ENCODE assay signal across 8 cellular contexts in the genomic region with DNA sequence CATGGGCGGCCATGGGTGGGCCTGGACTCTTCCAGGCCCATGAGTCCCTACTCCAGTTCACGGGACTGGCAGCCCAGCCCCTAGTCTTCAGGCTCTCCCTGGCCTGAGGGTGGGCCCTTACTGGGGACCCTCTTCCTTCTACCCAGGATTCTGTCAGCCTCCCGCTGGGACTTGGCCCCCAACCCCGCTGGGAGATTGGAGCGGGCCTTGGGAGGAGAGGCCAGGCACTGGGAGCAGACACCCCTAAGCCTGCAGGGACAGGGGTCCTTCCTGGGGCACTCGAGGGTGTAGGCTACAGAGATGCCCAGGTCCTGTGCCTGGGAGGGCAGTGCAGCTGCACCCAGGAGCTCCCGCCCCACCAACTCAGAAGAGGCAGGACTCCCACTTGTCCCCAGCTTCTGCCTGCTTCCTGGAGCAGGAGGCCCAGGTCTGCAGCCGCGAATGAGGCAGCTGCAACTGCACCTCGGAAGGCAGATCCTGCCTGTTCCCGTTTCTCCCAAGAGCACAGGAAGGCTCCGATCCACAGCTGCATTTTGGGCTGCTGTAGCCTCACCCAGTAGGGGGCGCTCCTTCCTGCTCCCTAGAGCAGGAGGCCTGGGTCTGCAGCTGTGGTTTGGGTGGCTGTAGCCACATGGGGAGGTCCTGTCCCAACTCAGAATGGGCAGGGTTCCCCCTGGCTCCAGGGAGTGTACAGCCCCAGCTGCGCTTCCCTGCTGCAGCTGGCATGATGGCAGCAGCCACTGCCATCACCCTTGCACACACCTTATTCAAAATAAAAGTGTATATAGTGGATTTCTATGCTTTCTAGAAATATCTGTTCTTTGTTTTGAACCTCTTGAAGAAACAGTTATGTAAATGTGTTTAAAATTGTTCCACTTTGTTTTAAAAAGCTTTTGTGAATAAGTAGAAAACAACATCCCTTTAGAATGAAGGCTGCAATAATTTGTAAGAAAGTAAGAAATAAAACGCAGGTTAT. TPM values are rescaled to one million over a fixed set of nuclear protein-coding genes. Genes with fewer than 3 reads are reported as not detected.
A peak's percentile ranks its signal among the peaks of the same experiment; 100 is the strongest.
DNase-seq lines count a peak whose midpoint lies in the region; ATAC-seq, FAIRE-seq and TF ChIP-seq lines count a peak whose summit lies in the region.

No MANE protein-coding gene starts in this region.

- POLR2A ChIA-PET in activated CD8-positive, alpha-beta T cell treated with anti-CD3 and anti-CD28 coated beads, Interleukin-2, amount 10 ng/mL, durations not matched to agents 7 days and 5 days (lab: Charles Lee) = no interaction called here

- CTCF ChIA-PET in activated CD8-positive, alpha-beta T cell treated with anti-CD3 and anti-CD28 coated beads, Interleukin-2, amount 10 ng/mL, durations not matched to agents 7 days and 5 days (lab: Charles Lee) = interaction anchor here (0.6 to 4.8 kb wide), 15 partner anchors 10 to 114 kb away, joined by 3 to 46 read pairs (median 5); no protein-coding TSS in a partner anchor

- no peak overlapping the region for H3K27ac Mint-ChIP-seq in activated CD8-positive, alpha-beta T cell treated with anti-CD3 and anti-CD28 coated beads, Interleukin-2, amount 10 ng/mL, durations not matched to agents 7 days and 5 days

- H3K4me3 Mint-ChIP-seq in activated CD8-positive, alpha-beta T cell treated with anti-CD3 and anti-CD28 coated beads, Interleukin-2, amount 10 ng/mL, durations not matched to agents 7 days and 5 days = no peak overlapping the region

- H3K9me3 ChIP-seq in small intestine (ENCODE audit: control insufficient read depth, low read depth) = no peaks in the 10 kb centered on the region

- ATAC-seq in activated CD8-positive, alpha-beta T cell treated with anti-CD3 and anti-CD28 coated beads, Interleukin-2, amount 10 ng/mL, durations not matched to agents 7 days and 5 days = no peak
- no peak for ATAC-seq in GM21447 (IDR thresholded peaks at IDR 0.05; ENCODE audit: unreplicated experiment)

- no peaks in the 10 kb centered on the region for H3K36me3 Mint-ChIP-seq in activated CD8-positive, alpha-beta T cell treated with anti-CD3 and anti-CD28 coated beads, Interleukin-2, amount 10 ng/mL, durations not matched to agents 7 days and 5 days (ENCODE audit: low read depth)

- TF ChIP-seq CTCF in fibroblast of mammary gland (conservative IDR thresholded peaks at IDR 0.05; ENCODE audit: control insufficient read depth, insufficient read depth, low read depth, low read length) = peak; percentile 56

- no peak overlapping the region for H3K27ac ChIP-seq in small intestine (ENCODE audit: low read depth in 1 of 2, low read length in 1 of 2)

- H3K4me1 Mint-ChIP-seq in activated CD8-positive, alpha-beta T cell treated with anti-CD3 and anti-CD28 coated beads, Interleukin-2, amount 10 ng/mL, durations not matched to agents 7 days and 5 days (ENCODE audit: low read depth) = no peaks in the 10 kb centered on the region

- peaks cover 34% of the 10 kb centered on the region for H3K27me3 Mint-ChIP-seq in activated CD8-positive, alpha-beta T cell treated with anti-CD3 and anti-CD28 coated beads, Interleukin-2, amount 10 ng/mL, durations not matched to agents 7 days and 5 days (ENCODE audit: low read depth)

- H3K4me3 ChIP-seq in fibroblast of mammary gland (ENCODE audit: control insufficient read depth, low read depth, low read length) (no peak overlapping the region), small intestine (ENCODE audit: low read depth in 1 of 2, low read length in 2 of 2) (no peak overlapping the region)

- no peaks in the 10 kb centered on the region for H3K4me1 ChIP-seq in small intestine (ENCODE audit: control insufficient read depth in 2 of 2, insufficient read depth in 1 of 2, low read depth in 1 of 2, low read length in 1 of 2)

- peak; percentile 5 for DNase-seq in COR-L47 (lab: John Stamatoyannopoulos, UW)
- peak; percentile 18 to 21 for DNase-seq in Kasumi-1 (lab: John Stamatoyannopoulos, UW)
- DNase-seq in activated CD8-positive, alpha-beta T cell treated with anti-CD3 and anti-CD28 coated beads, Interleukin-2, amount 10 ng/mL, durations not matched to agents 7 days and 5 days = peak; percentile 48
- DNase-seq in fibroblast of mammary gland (ENCODE audit: low read depth) = no peak
- peak; percentile 21 for DNase-seq in small intestine
- no peak for DNase-seq in LoVo (ENCODE audit: low spot score)
- no peak for DNase-seq in pons (ENCODE audit: low spot score)

- WGBS in small intestine, 3 donors = 53 to 59% (median 54%) methylated on average over 15 of the region's 15 CpGs

- H3K36me3 ChIP-seq in small intestine (ENCODE audit: control insufficient read depth in 2 of 2, insufficient read depth in 2 of 2, low read length in 2 of 2) = no peaks in the 10 kb centered on the region

- peaks cover 0 to 3% of the 10 kb centered on the region in 2 donors for H3K27me3 ChIP-seq in small intestine (ENCODE audit: control insufficient read depth in 2 of 2, insufficient read depth in 2 of 2, low read length in 2 of 2)

- no peaks in the 10 kb centered on the region for H3K9me3 Mint-ChIP-seq in activated CD8-positive, alpha-beta T cell treated with anti-CD3 and anti-CD28 coated beads, Interleukin-2, amount 10 ng/mL, durations not matched to agents 7 days and 5 days (ENCODE audit: insufficient read depth)

- FAIRE-seq in small intestine (lab: Jason Lieb, UNC) = no peak

RNA-seq across cellular contexts. Expression of a gene that starts 46.8 kb away (rescaled TPM):
- not detected for total RNA-seq in activated CD8-positive, alpha-beta T cell treated with anti-CD3 and anti-CD28 coated beads, Interleukin-2, amount 10 ng/mL, durations not matched to agents 7 days and 5 days
- not detected for polyA plus RNA-seq in small intestine

Comparison
In these comparisons a context has a peak if more than half of its experiments do, and no peak if none do; other contexts are left out.
1. DNase-seq: peak in COR-L47 (single experiment), Kasumi-1 (2 of 2), activated CD8-positive, alpha-beta T cell treated with anti-CD3 and anti-CD28 coated beads, Interleukin-2, amount 10 ng/mL, durations not matched to agents 7 days and 5 days (single experiment) and small intestine (single experiment); none in fibroblast of mammary gland (single experiment), LoVo (single experiment) and pons (single experiment).